ENCODE assay signal across 8 cellular contexts in genomic region chr3:49164983-49165720, GRCh38. TPM values are rescaled to one million over a fixed set of nuclear protein-coding genes. Genes with fewer than 3 reads are reported as not detected.
A peak's percentile ranks its signal among the peaks of the same experiment; 100 is the strongest.
DNase-seq lines count a peak whose midpoint lies in the region; ATAC-seq and TF ChIP-seq lines count a peak whose summit lies in the region.

No MANE protein-coding gene starts in this region.

- WGBS in adrenal gland, 4 donors: 30 to 41% (median 36%) methylated on average over 6 of the region's 6 CpGs

- H3K4me1 ChIP-seq in adrenal gland (replicated peaks in 1 of 2) (peaks cover 20 to 33% of the 10 kb centered on the region in 2 donors), tibial artery (peaks cover 0 to 22% (median 19%) of the 10 kb centered on the region in 4 donors)

- H3K4me1 Mint-ChIP-seq in activated T-cell treated with anti-CD3 and anti-CD28 coated beads, Interleukin-2, amount 50 U/mL, for 24 hours (ENCODE audit: low read depth): peaks cover 45% of the 10 kb centered on the region

- DNase-seq in activated T-cell treated with anti-CD3 and anti-CD28 coated beads, Interleukin-2, amount 50 U/mL, for 24 hours: no peak
- no peak for DNase-seq in activated T-cell treated with anti-CD3 and anti-CD28 coated beads for 4 hours
- DNase-seq in adrenal gland: no peak
- DNase-seq in left kidney (ENCODE audit: low read depth, low spot score): peak; percentile 14
- DNase-seq in tibial artery: no peak
- no peak for DNase-seq in putamen (ENCODE audit: low spot score)
- DNase-seq in NCI-H187 (lab: John Stamatoyannopoulos, UW): no peak

- peak overlapping the region; percentile 93 for H3K4me3 Mint-ChIP-seq in activated T-cell treated with anti-CD3 and anti-CD28 coated beads, Interleukin-2, amount 50 U/mL, for 24 hours

- peaks cover 2% of the 10 kb centered on the region for H3K9me3 Mint-ChIP-seq in activated T-cell treated with anti-CD3 and anti-CD28 coated beads, Interleukin-2, amount 50 U/mL, for 24 hours

- peaks cover 52% of the 10 kb centered on the region for H3K36me3 Mint-ChIP-seq in activated T-cell treated with anti-CD3 and anti-CD28 coated beads, Interleukin-2, amount 50 U/mL, for 24 hours (ENCODE audit: low read depth)

- H3K9me3 ChIP-seq in adrenal gland (replicated peaks in 1 of 3) (no peaks in the 10 kb centered on the region), tibial artery (no peaks in the 10 kb centered on the region)

- TF ChIP-seq CTCF in adrenal gland (IDR thresholded peaks at IDR 0.05): no peak
- no peak for TF ChIP-seq CTCF in tibial artery (IDR thresholded peaks at IDR 0.05)

- peaks cover 0 to 15% of the 10 kb centered on the region in 2 donors for H3K36me3 ChIP-seq in adrenal gland (replicated peaks in 1 of 2)
- peaks cover 7 to 32% (median 29%) of the 10 kb centered on the region in 3 donors for H3K36me3 ChIP-seq in tibial artery

- H3K4me3 ChIP-seq in adrenal gland (peak overlapping the region in 3 of 4 donors; percentile 61 to 95 (median 85)), tibial artery (peak overlapping the region; percentile 72 to 89)

- no peaks in the 10 kb centered on the region for H3K27me3 Mint-ChIP-seq in activated T-cell treated with anti-CD3 and anti-CD28 coated beads, Interleukin-2, amount 50 U/mL, for 24 hours

- H3K27me3 ChIP-seq in adrenal gland (no peaks in the 10 kb centered on the region), tibial artery (no peaks in the 10 kb centered on the region)

- no peak for TF ChIP-seq POLR2A in adrenal gland (IDR thresholded peaks at IDR 0.05)

- intact Hi-C loops in adrenal gland (cut with DNase I): loop anchor here in 1 of 2 donors (5.0 kb wide), 1 partner anchor 277 kb away; no protein-coding TSS in a partner anchor
- intact Hi-C loops in tibial artery (cut with DNase I; ENCODE audit: low total_unique reads): no loop called here

- H3K27ac Mint-ChIP-seq in activated T-cell treated with anti-CD3 and anti-CD28 coated beads, Interleukin-2, amount 50 U/mL, for 24 hours: peak overlapping the region; percentile 95

- no peak for ATAC-seq in GM21390 (IDR thresholded peaks at IDR 0.05; ENCODE audit: unreplicated experiment)

- H3K27ac ChIP-seq in adrenal gland (peak overlapping the region in 4 of 5 donors; percentile 34 to 99 (median 89)), tibial artery (peak overlapping the region; percentile 86 to 94)

RNA-seq across cellular contexts. Expression of gene CCDC71, which starts 1.0 kb away (rescaled TPM):
- total RNA-seq in adrenal gland: 10 to 100 TPM; 23.5 to 46.4 (median 33.9) TPM
- 10 to 100 TPM; 13.4 to 17.7 (median 15.7) TPM for polyA plus RNA-seq in adrenal gland

RNA-seq across cellular contexts. Expression of gene KLHDC8B, which starts 6.2 kb away (rescaled TPM):
- total RNA-seq in adrenal gland: 100 to 1,000 TPM; 195 to 501 (median 247) TPM
- 100 to 1,000 TPM; 127 to 226 (median 171) TPM for polyA plus RNA-seq in adrenal gland

RNA-seq across cellular contexts. Expression of gene LAMB2, which starts 32.3 kb away (rescaled TPM):
- 1,000 to 10,000 TPM in 3 of 8 donors, 100 to 1,000 TPM in 5; 490 to 1,423 (median 859) TPM for total RNA-seq in adrenal gland
- polyA plus RNA-seq in adrenal gland: 1,000 to 10,000 TPM in 2 of 3 donors, 100 to 1,000 TPM in 1; 346 to 1,805 (median 1,141) TPM

RNA-seq across cellular contexts. Expression of gene USP19, which starts 44.5 kb away (rescaled TPM):
- total RNA-seq in adrenal gland: 100 to 1,000 TPM in 2 of 8 donors, 10 to 100 TPM in 6; 64.0 to 744 (median 88.2) TPM
- polyA plus RNA-seq in adrenal gland: 10 to 100 TPM; 26.1 to 43.4 (median 27.8) TPM
